24 cellular contexts compared by ENCODE assay signal in genomic region chr6:40799296-40800020, GRCh38.
DNase-seq lines count a peak whose midpoint lies in the region; ATAC-seq and TF ChIP-seq lines count a peak whose summit lies in the region.
"Had no signal": no experiment of that assay in that cellular context is flagged by ENCODE, and none has a peak within 500 bp of the region (broad histone marks: within the 10 kb centered on the region; RNA-seq: fewer than 3 reads in every experiment).

No MANE protein-coding gene starts in this region.

- H3K79me2 ChIP-seq in Loucy (ENCODE audit: insufficient read depth, low read length) = no peaks in the 10 kb centered on the region

- H3K36me3 Mint-ChIP-seq in nephron progenitor cell (ENCODE audit: low read depth) = no peaks in the 10 kb centered on the region
- H3K36me3 Mint-ChIP-seq in naive thymus-derived CD8-positive, alpha-beta T cell = no peaks in the 10 kb centered on the region
- H3K36me3 Mint-ChIP-seq: CD4-positive, CD25-positive, alpha-beta regulatory T cell had no signal

- peak overlapping the region; percentile 20 for H3K4me2 ChIP-seq in Loucy (ENCODE audit: low read depth, low read length, poor library complexity, severe bottlenecking)

- peaks cover 37% of the 10 kb centered on the region for H3K4me1 ChIP-seq in Loucy (ENCODE audit: insufficient read depth, low read length, poor library complexity, severe bottlenecking)

- no peaks in the 10 kb centered on the region for H4K20me1 ChIP-seq in Loucy (ENCODE audit: insufficient read depth, low read length, poor library complexity, severe bottlenecking)

- no peaks in the 10 kb centered on the region for H3K9me2 ChIP-seq in Loucy (replicated peaks; ENCODE audit: low read depth, low read length)

- no peak overlapping the region for H3K9ac ChIP-seq in Loucy (ENCODE audit: low read depth, low read length, poor library complexity, severe bottlenecking)
- H3K9ac ChIP-seq: GM23248 had no signal

- POLR2A ChIA-PET in naive thymus-derived CD8-positive, alpha-beta T cell (lab: Charles Lee) = no interaction called here

- no peaks in the 10 kb centered on the region for H3K36me3 ChIP-seq in Loucy (ENCODE audit: insufficient read depth, low read length)

- H3K9me3 ChIP-seq in Loucy (ENCODE audit: insufficient read depth, low read depth, low read length) = no peaks in the 10 kb centered on the region

- no peak for ATAC-seq in stimulated activated naive CD8-positive, alpha-beta T cell treated with anti-CD3 and anti-CD28 coated beads, Interleukin-15, Interleukin-2, amounts not matched to agents 100 U/mL and 50 U/mL, for 24 hours
- no peak for ATAC-seq in HG02642 (IDR thresholded peaks at IDR 0.05; ENCODE audit: poor library complexity, unreplicated experiment)
- ATAC-seq in naive thymus-derived CD8-positive, alpha-beta T cell = no peak
- ATAC-seq: GM12878, HepG2, K562, PC-3 had no signal

- peaks cover 8% of the 10 kb centered on the region for H3K4me1 Mint-ChIP-seq in nephron progenitor cell
- H3K4me1 Mint-ChIP-seq in naive thymus-derived CD8-positive, alpha-beta T cell = peaks cover 0 to 20% (median under 1%) of the 10 kb centered on the region in 4 donors

- no peaks in the 10 kb centered on the region for H3K27me3 ChIP-seq in Loucy (ENCODE audit: insufficient read depth, low read length, poor library complexity, severe bottlenecking)

- H3K4me3 ChIP-seq in Loucy (ENCODE audit: low read length, poor library complexity, severe bottlenecking) = no peak overlapping the region
- H3K4me3 ChIP-seq: GM12878, GM23248, K562 had no signal

- H3K27me3 Mint-ChIP-seq in nephron progenitor cell (ENCODE audit: low read depth, poor library complexity) = peaks cover under 1% of the 10 kb centered on the region
- peaks cover 0 to 20% (median 2%) of the 10 kb centered on the region in 5 donors for H3K27me3 Mint-ChIP-seq in naive thymus-derived CD8-positive, alpha-beta T cell
- H3K27me3 Mint-ChIP-seq: CD4-positive, CD25-positive, alpha-beta regulatory T cell had no signal

- H2AFZ ChIP-seq in Loucy (ENCODE audit: low read length) = no peak overlapping the region
- H2AFZ ChIP-seq: GM23248 had no signal

- no peak for TF ChIP-seq CTCF in Loucy (conservative IDR thresholded peaks at IDR 0.05; ENCODE audit: low read length)
- TF ChIP-seq CTCF in nephron progenitor cell (IDR thresholded peaks at IDR 0.05) = no peak

- H3K27ac Mint-ChIP-seq in nephron progenitor cell = peak overlapping the region; percentile 55
- H3K27ac Mint-ChIP-seq in naive thymus-derived CD8-positive, alpha-beta T cell = peak overlapping the region in 1 of 10 donors; percentile 31
- H3K27ac Mint-ChIP-seq: CD4-positive, CD25-positive, alpha-beta regulatory T cell; H9; HFFc6 had no signal

- peak; percentile 22 for DNase-seq in NCI-H146 treated with DMSO at 0.1 percent for 48 hours (lab: John Stamatoyannopoulos, UW; ENCODE audit: unreplicated experiment)
- DNase-seq in NCI-H82 treated with DMSO at 0.1 percent for 48 hours (lab: John Stamatoyannopoulos, UW; ENCODE audit: unreplicated experiment) = peak; percentile 74
- no peak for DNase-seq in nephron progenitor cell
- no peak for DNase-seq in stimulated activated naive CD8-positive, alpha-beta T cell treated with anti-CD3 and anti-CD28 coated beads, Interleukin-15, Interleukin-2, amounts not matched to agents 100 U/mL and 50 U/mL, for 24 hours
- no peak for DNase-seq in naive thymus-derived CD8-positive, alpha-beta T cell
- DNase-seq: CD4-positive, CD25-positive, alpha-beta regulatory T cell; COR-L47; DND-41; GM23248; H9; HFFc6; MM.1S; NCI-H1048; NCI-H1436 treated with DMSO at 0.1 percent for 48 hours; NCI-H2081 treated with DMSO at 0.1 percent for 48 hours; NCI-H2171 treated with DMSO at 0.1 percent for 48 hours; NCI-H748 treated with DMSO at 0.1 percent for 48 hours; PC-3; Right ventricle myocardium superior had no signal

- no peaks in the 10 kb centered on the region for H3F3A ChIP-seq in Loucy (ENCODE audit: low read depth)

- H3K4me3 Mint-ChIP-seq in nephron progenitor cell = no peak overlapping the region
- H3K4me3 Mint-ChIP-seq in naive thymus-derived CD8-positive, alpha-beta T cell = no peak overlapping the region
- H3K4me3 Mint-ChIP-seq: CD4-positive, CD25-positive, alpha-beta regulatory T cell; H9; HFFc6 had no signal

- no peaks in the 10 kb centered on the region for H3K9me3 Mint-ChIP-seq in nephron progenitor cell
- no peaks in the 10 kb centered on the region for H3K9me3 Mint-ChIP-seq in naive thymus-derived CD8-positive, alpha-beta T cell
- H3K9me3 Mint-ChIP-seq: H9, HFFc6 had no signal

Comparison
In these comparisons a context has a peak if more than half of its experiments do, and no peak if none do; other contexts are left out.
1. DNase-seq: peak in NCI-H146 treated with DMSO at 0.1 percent for 48 hours (single experiment) and NCI-H82 treated with DMSO at 0.1 percent for 48 hours (single experiment); none in nephron progenitor cell (single experiment), stimulated activated naive CD8-positive, alpha-beta T cell treated with anti-CD3 and anti-CD28 coated beads, Interleukin-15, Interleukin-2, amounts not matched to agents 100 U/mL and 50 U/mL, for 24 hours (single experiment) and naive thymus-derived CD8-positive, alpha-beta T cell (0 of 10).